In the genomic region with DNA sequence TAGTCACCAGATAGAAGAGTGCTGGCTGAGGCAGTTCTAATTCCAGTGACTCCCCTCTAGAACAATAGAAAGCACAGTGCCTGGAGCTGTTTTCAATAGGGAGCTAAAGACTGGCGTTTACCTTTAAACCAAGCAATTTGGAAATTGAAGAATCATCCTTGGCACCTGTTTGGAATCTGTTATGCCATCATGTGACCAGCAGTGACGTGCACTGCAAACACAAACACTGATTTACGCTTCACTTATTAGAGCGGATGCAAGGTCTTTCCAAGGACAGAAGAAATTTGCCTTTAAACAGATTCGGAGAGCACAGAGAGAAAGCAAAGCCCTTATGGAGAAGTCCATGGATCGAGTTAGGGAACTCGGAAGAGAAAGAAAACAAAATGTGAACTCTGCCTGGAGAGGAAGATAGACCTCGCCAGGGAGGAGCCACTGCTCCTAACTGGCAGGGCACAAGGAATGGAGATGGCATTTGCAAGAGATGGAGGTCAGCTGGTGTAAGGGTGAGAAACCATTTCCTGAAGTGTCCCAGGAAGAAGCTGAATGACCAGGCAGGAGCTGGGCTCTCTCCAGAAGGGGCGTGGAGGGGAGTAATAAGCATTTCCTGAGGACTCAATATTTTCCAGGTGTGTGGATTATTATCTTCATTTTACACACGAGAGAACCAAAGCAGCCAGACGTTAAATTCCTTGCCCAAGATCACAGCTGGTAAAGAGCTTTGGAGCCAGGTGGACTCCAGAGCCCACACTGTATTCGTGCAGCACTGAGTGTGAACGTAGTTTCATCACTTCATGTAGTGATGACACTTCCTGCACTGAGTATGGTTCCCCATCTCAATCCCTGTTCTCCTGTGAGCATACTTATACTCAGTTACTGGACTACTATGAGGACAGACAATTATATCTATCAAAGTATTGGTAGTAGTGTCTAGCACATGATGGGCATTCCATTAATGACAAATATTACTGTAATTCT, we compare ENCODE assay signal across 16 cellular contexts.
A peak's percentile ranks its signal among the peaks of the same experiment; 100 is the strongest.
DNase-seq lines count a peak whose midpoint lies in the region; TF ChIP-seq lines count a peak whose summit lies in the region.
"Had no signal": no experiment of that assay in that cellular context is flagged by ENCODE, and none has a peak within 500 bp of the region (broad histone marks: within the 10 kb centered on the region; RNA-seq: fewer than 3 reads in every experiment).

No MANE protein-coding gene starts in this region.

- H3K36me3 ChIP-seq in adrenal gland (replicated peaks in 1 of 2) (no peaks in the 10 kb centered on the region), neural progenitor cell (no peaks in the 10 kb centered on the region), OCI-LY7 (ENCODE audit: insufficient read depth, low read length) (no peaks in the 10 kb centered on the region)
- H3K36me3 ChIP-seq: uterus had no signal

- no TSS peak for BruUV-seq in OCI-LY7 (replicated peaks; lab: Mats Ljungman, UMichigan)

- peak overlapping the region in 1 of 4 donors; percentile 11 for H3K4me3 ChIP-seq in adrenal gland
- no peak overlapping the region for H3K4me3 ChIP-seq in neural progenitor cell
- H3K4me3 ChIP-seq in OCI-LY7 (ENCODE audit: low read depth, low read length, poor library complexity, severe bottlenecking), result no peak overlapping the region
- H3K4me3 ChIP-seq: GM12878, PC-9, uterus had no signal

- H3K27ac ChIP-seq in adrenal gland (peak overlapping the region in 2 of 5 donors; percentile 12 to 20), neural progenitor cell (no peak overlapping the region), OCI-LY7 (ENCODE audit: low read depth, low read length, poor library complexity, severe bottlenecking) (no peak overlapping the region)
- H3K27ac ChIP-seq: PC-9, uterus had no signal

- TF ChIP-seq POLR2A in adrenal gland (IDR thresholded peaks at IDR 0.05), result peak in 1 of 2 donors; percentile 28

- H3K4me2 ChIP-seq in neural progenitor cell (peak overlapping the region; percentile 1), OCI-LY7 (ENCODE audit: low read length) (no peak overlapping the region)
- H3K4me2 ChIP-seq: PC-9 had no signal

- CTCF ChIA-PET in OCI-LY7 (lab: Charles Lee; ENCODE audit: unreplicated experiment), result no interaction called here

- intact Hi-C loops in adrenal gland (cut with DNase I), result no loop called here
- intact Hi-C loops in OCI-LY7 (cut with micrococcal nuclease; ENCODE audit: unreplicated experiment), result no loop called here

- H3K4me1 Mint-ChIP-seq in HFFc6 (ENCODE audit: low read depth), result peaks cover 85% of the 10 kb centered on the region
- H3K4me1 Mint-ChIP-seq in neural progenitor cell, result peaks cover 51% of the 10 kb centered on the region

- H3K4me3 Mint-ChIP-seq in HFFc6 (no peak overlapping the region), neural progenitor cell (no peak overlapping the region)

- no peaks in the 10 kb centered on the region for H3K79me2 ChIP-seq in neural progenitor cell (ENCODE audit: low read depth)
- H3K79me2 ChIP-seq in OCI-LY7 (ENCODE audit: insufficient read depth, low read depth, low read length), result no peaks in the 10 kb centered on the region

- 52 to 64% (median 57%) methylated on average over 13 of the region's 13 CpGs for WGBS in adrenal gland, 4 donors

- H3K27me3 ChIP-seq in adrenal gland, result no peaks in the 10 kb centered on the region
- no peaks in the 10 kb centered on the region for H3K27me3 ChIP-seq in neural progenitor cell
- H3K27me3 ChIP-seq: uterus had no signal

- POLR2A ChIA-PET in OCI-LY7 (lab: Charles Lee), result no interaction called here

- DNase-seq in CD1c-positive myeloid dendritic cell (ENCODE audit: extremely low spot score) (peak; percentile 63), HFFc6 (no peak), adrenal gland (peak in 4 of 7 donors; percentile 29 to 39 (median 34)), neural progenitor cell (ENCODE audit: low spot score) (peak; percentile 38), OCI-LY7 (ENCODE audit: low spot score) (no peak), anterior cingulate cortex (lab: John Stamatoyannopoulos, UW) (no peak), AG20443 (ENCODE audit: low spot score) (no peak)
- DNase-seq: activated CD8-positive, alpha-beta memory T cell treated with anti-CD3 and anti-CD28 coated beads, Interleukin-2, amount 50 U/mL, for 48 hours; activated naive CD4-positive, alpha-beta T cell treated with anti-CD3 and anti-CD28 coated beads, Interleukin-2, amount 50 U/mL, for 16 hours; foreskin melanocyte; NCI-H1436; PC-9; small intestine; stimulated activated naive CD4-positive, alpha-beta T cell treated with Interleukin-2 at 50 U/mL for 16 hours; uterus had no signal

- H3K4me1 ChIP-seq in adrenal gland (replicated peaks in 1 of 2) (peaks cover 11 to 20% of the 10 kb centered on the region in 2 donors), neural progenitor cell (peaks cover 23% of the 10 kb centered on the region), OCI-LY7 (ENCODE audit: insufficient read depth, low read length, poor library complexity, severe bottlenecking) (peaks cover 8% of the 10 kb centered on the region)
- H3K4me1 ChIP-seq: uterus had no signal

- no peaks in the 10 kb centered on the region for H3K9me2 ChIP-seq in OCI-LY7 (ENCODE audit: insufficient read depth, low read length)

- H3K27ac Mint-ChIP-seq in HFFc6 (0 out of 2 replicates have a peak overlapping the region, but pooled peaks have one; percentile 10), neural progenitor cell (peak overlapping the region; percentile 5)

- no peak overlapping the region for H2AFZ ChIP-seq in neural progenitor cell (replicated peaks)
- no peak overlapping the region for H2AFZ ChIP-seq in OCI-LY7 (ENCODE audit: low read length)
- H2AFZ ChIP-seq: PC-9 had no signal

- H3K9me3 Mint-ChIP-seq in HFFc6 (no peaks in the 10 kb centered on the region), neural progenitor cell (no peaks in the 10 kb centered on the region)

- H3K27me3 Mint-ChIP-seq in HFFc6 (ENCODE audit: insufficient read depth) (no peaks in the 10 kb centered on the region), neural progenitor cell (ENCODE audit: insufficient read depth, low read depth) (peaks cover 2% of the 10 kb centered on the region)

- no peaks in the 10 kb centered on the region for H4K20me1 ChIP-seq in neural progenitor cell (ENCODE audit: low read depth)
- no peaks in the 10 kb centered on the region for H4K20me1 ChIP-seq in OCI-LY7 (ENCODE audit: insufficient read depth, low read length)

- TF ChIP-seq CTCF in HFFc6 (IDR thresholded peaks at IDR 0.05) (no peak), adrenal gland (IDR thresholded peaks at IDR 0.05) (no peak), neural progenitor cell (IDR thresholded peaks at IDR 0.05) (no peak), OCI-LY7 (conservative IDR thresholded peaks at IDR 0.05; ENCODE audit: low read length) (no peak)

- no peaks in the 10 kb centered on the region for H3K36me3 Mint-ChIP-seq in HFFc6 (ENCODE audit: low read depth)
- peaks cover 3% of the 10 kb centered on the region for H3K36me3 Mint-ChIP-seq in neural progenitor cell

- H3K9me3 ChIP-seq in adrenal gland (replicated peaks in 1 of 3) (no peaks in the 10 kb centered on the region), neural progenitor cell (ENCODE audit: low read depth) (no peaks in the 10 kb centered on the region), OCI-LY7 (ENCODE audit: low read length) (no peaks in the 10 kb centered on the region)
- H3K9me3 ChIP-seq: uterus had no signal

- peaks cover 9% of the 10 kb centered on the region for H3F3A ChIP-seq in neural progenitor cell (ENCODE audit: low read depth)

- H3K9ac ChIP-seq in neural progenitor cell, result no peak overlapping the region

Comparison
In these comparisons a context has a peak if more than half of its experiments do, and no peak if none do; other contexts are left out.
1. DNase-seq: peak in CD1c-positive myeloid dendritic cell (single experiment), adrenal gland (4 of 7) and neural progenitor cell (single experiment); none in HFFc6 (single experiment), OCI-LY7 (single experiment), anterior cingulate cortex (0 of 58) and AG20443 (single experiment).